In genomic region chr7:151629873-151630272, GRCh38 we compare ENCODE assay signal across 17 cellular contexts.
DNase-seq lines count a peak whose midpoint lies in the region; ATAC-seq and TF ChIP-seq lines count a peak whose summit lies in the region.
"Had no signal": no experiment of that assay in that cellular context is flagged by ENCODE, and none has a peak within 500 bp of the region (broad histone marks: within the 10 kb centered on the region; RNA-seq: fewer than 3 reads in every experiment).

No MANE protein-coding gene starts in this region.

- H3K27ac ChIP-seq in CD4-positive, CD25-positive, alpha-beta regulatory T cell (ENCODE audit: insufficient read depth, low read length, poor library complexity, severe bottlenecking), result no peak overlapping the region
- H3K27ac ChIP-seq in caudate nucleus (ENCODE audit: low read depth, low read length), result peak overlapping the region; percentile 46
- H3K27ac ChIP-seq in neural progenitor cell, result no peak overlapping the region
- H3K27ac ChIP-seq: adrenal gland had no signal

- H3K4me1 Mint-ChIP-seq in CD4-positive, CD25-positive, alpha-beta regulatory T cell, result peaks cover 26 to 53% (median 34%) of the 10 kb centered on the region in 4 donors
- peaks cover 32% of the 10 kb centered on the region for H3K4me1 Mint-ChIP-seq in neural progenitor cell

- H3K4me3 ChIP-seq in CD4-positive, CD25-positive, alpha-beta regulatory T cell (ENCODE audit: low read depth, low read length), result no peak overlapping the region
- H3K4me3 ChIP-seq in Loucy (ENCODE audit: low read length, poor library complexity, severe bottlenecking), result no peak overlapping the region
- H3K4me3 ChIP-seq in neural progenitor cell, result no peak overlapping the region
- no peak overlapping the region for H3K4me3 ChIP-seq in HAP-1
- H3K4me3 ChIP-seq: adrenal gland had no signal

- H3K27ac Mint-ChIP-seq in CD4-positive, CD25-positive, alpha-beta regulatory T cell, result peak overlapping the region in 1 of 3 donors; percentile 38
- H3K27ac Mint-ChIP-seq in neural progenitor cell, result no peak overlapping the region
- H3K27ac Mint-ChIP-seq: activated CD4-positive, alpha-beta T cell treated with anti-CD3 and anti-CD28 coated beads for 36 hours had no signal

- H3K4me3 Mint-ChIP-seq in CD4-positive, CD25-positive, alpha-beta regulatory T cell, result peak overlapping the region in 3 of 4 donors; percentile 8 to 91 (median 23)
- peak overlapping the region; percentile 4 for H3K4me3 Mint-ChIP-seq in neural progenitor cell

- H3K36me3 Mint-ChIP-seq in CD4-positive, CD25-positive, alpha-beta regulatory T cell, result peaks cover 12% of the 10 kb centered on the region
- H3K36me3 Mint-ChIP-seq in neural progenitor cell, result peaks cover 4% of the 10 kb centered on the region

- peaks cover 3% of the 10 kb centered on the region for H3K36me3 ChIP-seq in CD4-positive, CD25-positive, alpha-beta regulatory T cell (ENCODE audit: control insufficient read depth, insufficient read depth, low read length)
- H3K36me3 ChIP-seq in Loucy (ENCODE audit: insufficient read depth, low read length) (no peaks in the 10 kb centered on the region), neural progenitor cell (no peaks in the 10 kb centered on the region), HAP-1 (replicated peaks) (no peaks in the 10 kb centered on the region)
- H3K36me3 ChIP-seq: adrenal gland had no signal

- peaks cover 5% of the 10 kb centered on the region; the same call in 1 of the 2 replicates for H3K79me2 ChIP-seq in Loucy (ENCODE audit: insufficient read depth, low read length)
- H3K79me2 ChIP-seq in neural progenitor cell (ENCODE audit: low read depth), result peaks cover 7% of the 10 kb centered on the region

- H3K4me1 ChIP-seq in CD4-positive, CD25-positive, alpha-beta regulatory T cell (ENCODE audit: control insufficient read depth, insufficient read depth, low read length, poor library complexity, severe bottlenecking), result peaks cover 15% of the 10 kb centered on the region
- peaks cover 11% of the 10 kb centered on the region for H3K4me1 ChIP-seq in Loucy (ENCODE audit: insufficient read depth, low read length, poor library complexity, severe bottlenecking)
- H3K4me1 ChIP-seq in neural progenitor cell, result peaks cover 18% of the 10 kb centered on the region
- H3K4me1 ChIP-seq in HAP-1, result peaks cover 20% of the 10 kb centered on the region

- no peaks in the 10 kb centered on the region for H3K27me3 Mint-ChIP-seq in CD4-positive, CD25-positive, alpha-beta regulatory T cell
- H3K27me3 Mint-ChIP-seq in neural progenitor cell (ENCODE audit: insufficient read depth, low read depth), result peaks cover 3% of the 10 kb centered on the region
- H3K27me3 Mint-ChIP-seq: activated CD4-positive, alpha-beta T cell treated with anti-CD3 and anti-CD28 coated beads for 36 hours had no signal

- peaks cover 11% of the 10 kb centered on the region; the same call in 1 of the 2 replicates for H3F3A ChIP-seq in Loucy (ENCODE audit: low read depth)
- peaks cover 36% of the 10 kb centered on the region for H3F3A ChIP-seq in neural progenitor cell (ENCODE audit: low read depth)

- no peaks in the 10 kb centered on the region for H3K27me3 ChIP-seq in CD4-positive, CD25-positive, alpha-beta regulatory T cell (ENCODE audit: control insufficient read depth, insufficient read depth, low read length)
- H3K27me3 ChIP-seq in Loucy (ENCODE audit: insufficient read depth, low read length, poor library complexity, severe bottlenecking), result no peaks in the 10 kb centered on the region
- peaks cover 25% of the 10 kb centered on the region for H3K27me3 ChIP-seq in neural progenitor cell
- H3K27me3 ChIP-seq in HAP-1 (ENCODE audit: low read depth), result no peaks in the 10 kb centered on the region
- H3K27me3 ChIP-seq: adrenal gland, spleen had no signal

- H3K4me2 ChIP-seq in Loucy (ENCODE audit: low read depth, low read length, poor library complexity, severe bottlenecking), result peak overlapping the region; percentile 1
- no peak overlapping the region for H3K4me2 ChIP-seq in neural progenitor cell

- no peak for TF ChIP-seq CTCF in Loucy (conservative IDR thresholded peaks at IDR 0.05; ENCODE audit: low read length)
- TF ChIP-seq CTCF in neural progenitor cell (IDR thresholded peaks at IDR 0.05), result no peak

- no peak overlapping the region for H2AFZ ChIP-seq in Loucy (ENCODE audit: low read length)
- no peak overlapping the region for H2AFZ ChIP-seq in neural progenitor cell (replicated peaks)

- ATAC-seq in CD4-positive, CD25-positive, alpha-beta regulatory T cell (ENCODE audit: low read depth in 2 of 2), result no peak
- ATAC-seq in HG03469 (IDR thresholded peaks at IDR 0.05; ENCODE audit: unreplicated experiment), result no peak
- ATAC-seq: activated CD4-positive, alpha-beta T cell treated with anti-CD3 and anti-CD28 coated beads for 36 hours; Right ventricle myocardium inferior had no signal

- no peaks in the 10 kb centered on the region for H3K9me3 ChIP-seq in CD4-positive, CD25-positive, alpha-beta regulatory T cell (ENCODE audit: control insufficient read depth in 2 of 2, low read length in 2 of 2)
- no peaks in the 10 kb centered on the region for H3K9me3 ChIP-seq in Loucy (ENCODE audit: insufficient read depth, low read depth, low read length)
- peaks cover 8% of the 10 kb centered on the region for H3K9me3 ChIP-seq in neural progenitor cell (ENCODE audit: low read depth)
- H3K9me3 ChIP-seq in HAP-1, result peaks cover 5% of the 10 kb centered on the region; the same call in 1 of the 2 replicates

- no peaks in the 10 kb centered on the region for H3K9me3 Mint-ChIP-seq in CD4-positive, CD25-positive, alpha-beta regulatory T cell
- H3K9me3 Mint-ChIP-seq in neural progenitor cell, result peaks cover 11% of the 10 kb centered on the region

- no peak overlapping the region for H3K9ac ChIP-seq in Loucy (ENCODE audit: low read depth, low read length, poor library complexity, severe bottlenecking)
- no peak overlapping the region for H3K9ac ChIP-seq in neural progenitor cell

- H3K9me2 ChIP-seq in Loucy (replicated peaks; ENCODE audit: low read depth, low read length), result no peaks in the 10 kb centered on the region

- in situ Hi-C loops in HAP-1 (cut with MboI; ENCODE audit: low sequenced_read_pairs), result no loop called here

- no peak for DNase-seq in CD4-positive, CD25-positive, alpha-beta regulatory T cell
- DNase-seq in caudate nucleus (lab: John Stamatoyannopoulos, UW), result peak in 3 of 61 donors; percentile 40 to 67 (median 45)
- no peak for DNase-seq in neural progenitor cell (ENCODE audit: low spot score)
- DNase-seq in HAP-1 (ENCODE audit: low spot score in 2 of 2), result no peak
- no peak for DNase-seq in COLO829 (ENCODE audit: low spot score)
- DNase-seq in activated CD4-positive, alpha-beta T cell treated with anti-CD3 and anti-CD28 coated beads, Interleukin-2, amount 50 U/mL, for 48 hours, result no peak
- DNase-seq: activated CD4-positive, alpha-beta T cell treated with anti-CD3 and anti-CD28 coated beads for 36 hours; adrenal gland; Calu3; foreskin melanocyte; MM.1S; NCI-H1436; NCI-H524; spleen had no signal

- no peaks in the 10 kb centered on the region for H4K20me1 ChIP-seq in Loucy (ENCODE audit: insufficient read depth, low read length, poor library complexity, severe bottlenecking)
- H4K20me1 ChIP-seq in neural progenitor cell (ENCODE audit: low read depth), result peaks cover 31% of the 10 kb centered on the region
